Comparison of ENCODE assay signal across 1 cellular context in genomic region chr1:37480125-37480466, GRCh38.
TF ChIP-seq lines count a peak whose summit lies in the region.

No MANE protein-coding gene starts in this region.

TF ChIP-seq in K562, 482 proteins besides CTCF, POLR2A, EP300 and RAD21 (continued from another document):
- no peak for TF ChIP-seq FUS (optimal IDR thresholded peaks at IDR 0.05; ENCODE audit: low read depth, low read length)
- no peak for TF ChIP-seq TSHZ1 (CRISPR knock-in tag; IDR thresholded peaks at IDR 0.05)
- no peak for TF ChIP-seq NR1H2 (CRISPR knock-in tag; IDR thresholded peaks at IDR 0.05)
- TF ChIP-seq, protein P1, sequence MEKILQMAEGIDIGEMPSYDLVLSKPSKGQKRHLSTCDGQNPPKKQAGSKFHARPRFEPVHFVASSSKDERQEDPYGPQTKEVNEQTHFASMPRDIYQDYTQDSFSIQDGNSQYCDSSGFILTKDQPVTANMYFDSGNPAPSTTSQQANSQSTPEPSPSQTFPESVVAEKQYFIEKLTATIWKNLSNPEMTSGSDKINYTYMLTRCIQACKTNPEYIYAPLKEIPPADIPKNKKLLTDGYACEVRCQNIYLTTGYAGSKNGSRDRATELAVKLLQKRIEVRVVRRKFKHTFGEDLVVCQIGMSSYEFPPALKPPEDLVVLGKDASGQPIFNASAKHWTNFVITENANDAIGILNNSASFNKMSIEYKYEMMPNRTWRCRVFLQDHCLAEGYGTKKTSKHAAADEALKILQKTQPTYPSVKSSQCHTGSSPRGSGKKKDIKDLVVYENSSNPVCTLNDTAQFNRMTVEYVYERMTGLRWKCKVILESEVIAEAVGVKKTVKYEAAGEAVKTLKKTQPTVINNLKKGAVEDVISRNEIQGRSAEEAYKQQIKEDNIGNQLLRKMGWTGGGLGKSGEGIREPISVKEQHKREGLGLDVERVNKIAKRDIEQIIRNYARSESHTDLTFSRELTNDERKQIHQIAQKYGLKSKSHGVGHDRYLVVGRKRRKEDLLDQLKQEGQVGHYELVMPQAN (IDR thresholded peaks at IDR 0.05; ENCODE audit: borderline replicate concordance): 0 out of 2 replicates have a peak, but pooled peaks have one; percentile 4
- TF ChIP-seq PHTF2 (CRISPR knock-in tag; IDR thresholded peaks at IDR 0.05): no peak
- TF ChIP-seq, protein P2, sequence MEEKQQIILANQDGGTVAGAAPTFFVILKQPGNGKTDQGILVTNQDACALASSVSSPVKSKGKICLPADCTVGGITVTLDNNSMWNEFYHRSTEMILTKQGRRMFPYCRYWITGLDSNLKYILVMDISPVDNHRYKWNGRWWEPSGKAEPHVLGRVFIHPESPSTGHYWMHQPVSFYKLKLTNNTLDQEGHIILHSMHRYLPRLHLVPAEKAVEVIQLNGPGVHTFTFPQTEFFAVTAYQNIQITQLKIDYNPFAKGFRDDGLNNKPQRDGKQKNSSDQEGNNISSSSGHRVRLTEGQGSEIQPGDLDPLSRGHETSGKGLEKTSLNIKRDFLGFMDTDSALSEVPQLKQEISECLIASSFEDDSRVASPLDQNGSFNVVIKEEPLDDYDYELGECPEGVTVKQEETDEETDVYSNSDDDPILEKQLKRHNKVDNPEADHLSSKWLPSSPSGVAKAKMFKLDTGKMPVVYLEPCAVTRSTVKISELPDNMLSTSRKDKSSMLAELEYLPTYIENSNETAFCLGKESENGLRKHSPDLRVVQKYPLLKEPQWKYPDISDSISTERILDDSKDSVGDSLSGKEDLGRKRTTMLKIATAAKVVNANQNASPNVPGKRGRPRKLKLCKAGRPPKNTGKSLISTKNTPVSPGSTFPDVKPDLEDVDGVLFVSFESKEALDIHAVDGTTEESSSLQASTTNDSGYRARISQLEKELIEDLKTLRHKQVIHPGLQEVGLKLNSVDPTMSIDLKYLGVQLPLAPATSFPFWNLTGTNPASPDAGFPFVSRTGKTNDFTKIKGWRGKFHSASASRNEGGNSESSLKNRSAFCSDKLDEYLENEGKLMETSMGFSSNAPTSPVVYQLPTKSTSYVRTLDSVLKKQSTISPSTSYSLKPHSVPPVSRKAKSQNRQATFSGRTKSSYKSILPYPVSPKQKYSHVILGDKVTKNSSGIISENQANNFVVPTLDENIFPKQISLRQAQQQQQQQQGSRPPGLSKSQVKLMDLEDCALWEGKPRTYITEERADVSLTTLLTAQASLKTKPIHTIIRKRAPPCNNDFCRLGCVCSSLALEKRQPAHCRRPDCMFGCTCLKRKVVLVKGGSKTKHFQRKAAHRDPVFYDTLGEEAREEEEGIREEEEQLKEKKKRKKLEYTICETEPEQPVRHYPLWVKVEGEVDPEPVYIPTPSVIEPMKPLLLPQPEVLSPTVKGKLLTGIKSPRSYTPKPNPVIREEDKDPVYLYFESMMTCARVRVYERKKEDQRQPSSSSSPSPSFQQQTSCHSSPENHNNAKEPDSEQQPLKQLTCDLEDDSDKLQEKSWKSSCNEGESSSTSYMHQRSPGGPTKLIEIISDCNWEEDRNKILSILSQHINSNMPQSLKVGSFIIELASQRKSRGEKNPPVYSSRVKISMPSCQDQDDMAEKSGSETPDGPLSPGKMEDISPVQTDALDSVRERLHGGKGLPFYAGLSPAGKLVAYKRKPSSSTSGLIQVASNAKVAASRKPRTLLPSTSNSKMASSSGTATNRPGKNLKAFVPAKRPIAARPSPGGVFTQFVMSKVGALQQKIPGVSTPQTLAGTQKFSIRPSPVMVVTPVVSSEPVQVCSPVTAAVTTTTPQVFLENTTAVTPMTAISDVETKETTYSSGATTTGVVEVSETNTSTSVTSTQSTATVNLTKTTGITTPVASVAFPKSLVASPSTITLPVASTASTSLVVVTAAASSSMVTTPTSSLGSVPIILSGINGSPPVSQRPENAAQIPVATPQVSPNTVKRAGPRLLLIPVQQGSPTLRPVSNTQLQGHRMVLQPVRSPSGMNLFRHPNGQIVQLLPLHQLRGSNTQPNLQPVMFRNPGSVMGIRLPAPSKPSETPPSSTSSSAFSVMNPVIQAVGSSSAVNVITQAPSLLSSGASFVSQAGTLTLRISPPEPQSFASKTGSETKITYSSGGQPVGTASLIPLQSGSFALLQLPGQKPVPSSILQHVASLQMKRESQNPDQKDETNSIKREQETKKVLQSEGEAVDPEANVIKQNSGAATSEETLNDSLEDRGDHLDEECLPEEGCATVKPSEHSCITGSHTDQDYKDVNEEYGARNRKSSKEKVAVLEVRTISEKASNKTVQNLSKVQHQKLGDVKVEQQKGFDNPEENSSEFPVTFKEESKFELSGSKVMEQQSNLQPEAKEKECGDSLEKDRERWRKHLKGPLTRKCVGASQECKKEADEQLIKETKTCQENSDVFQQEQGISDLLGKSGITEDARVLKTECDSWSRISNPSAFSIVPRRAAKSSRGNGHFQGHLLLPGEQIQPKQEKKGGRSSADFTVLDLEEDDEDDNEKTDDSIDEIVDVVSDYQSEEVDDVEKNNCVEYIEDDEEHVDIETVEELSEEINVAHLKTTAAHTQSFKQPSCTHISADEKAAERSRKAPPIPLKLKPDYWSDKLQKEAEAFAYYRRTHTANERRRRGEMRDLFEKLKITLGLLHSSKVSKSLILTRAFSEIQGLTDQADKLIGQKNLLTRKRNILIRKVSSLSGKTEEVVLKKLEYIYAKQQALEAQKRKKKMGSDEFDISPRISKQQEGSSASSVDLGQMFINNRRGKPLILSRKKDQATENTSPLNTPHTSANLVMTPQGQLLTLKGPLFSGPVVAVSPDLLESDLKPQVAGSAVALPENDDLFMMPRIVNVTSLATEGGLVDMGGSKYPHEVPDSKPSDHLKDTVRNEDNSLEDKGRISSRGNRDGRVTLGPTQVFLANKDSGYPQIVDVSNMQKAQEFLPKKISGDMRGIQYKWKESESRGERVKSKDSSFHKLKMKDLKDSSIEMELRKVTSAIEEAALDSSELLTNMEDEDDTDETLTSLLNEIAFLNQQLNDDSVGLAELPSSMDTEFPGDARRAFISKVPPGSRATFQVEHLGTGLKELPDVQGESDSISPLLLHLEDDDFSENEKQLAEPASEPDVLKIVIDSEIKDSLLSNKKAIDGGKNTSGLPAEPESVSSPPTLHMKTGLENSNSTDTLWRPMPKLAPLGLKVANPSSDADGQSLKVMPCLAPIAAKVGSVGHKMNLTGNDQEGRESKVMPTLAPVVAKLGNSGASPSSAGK (IDR thresholded peaks at IDR 0.05): no peak
- no peak for TF ChIP-seq SAFB2 (IDR thresholded peaks at IDR 0.05; ENCODE audit: borderline replicate concordance, low read depth, low read length, severe bottlenecking)
- TF ChIP-seq, protein P3, sequence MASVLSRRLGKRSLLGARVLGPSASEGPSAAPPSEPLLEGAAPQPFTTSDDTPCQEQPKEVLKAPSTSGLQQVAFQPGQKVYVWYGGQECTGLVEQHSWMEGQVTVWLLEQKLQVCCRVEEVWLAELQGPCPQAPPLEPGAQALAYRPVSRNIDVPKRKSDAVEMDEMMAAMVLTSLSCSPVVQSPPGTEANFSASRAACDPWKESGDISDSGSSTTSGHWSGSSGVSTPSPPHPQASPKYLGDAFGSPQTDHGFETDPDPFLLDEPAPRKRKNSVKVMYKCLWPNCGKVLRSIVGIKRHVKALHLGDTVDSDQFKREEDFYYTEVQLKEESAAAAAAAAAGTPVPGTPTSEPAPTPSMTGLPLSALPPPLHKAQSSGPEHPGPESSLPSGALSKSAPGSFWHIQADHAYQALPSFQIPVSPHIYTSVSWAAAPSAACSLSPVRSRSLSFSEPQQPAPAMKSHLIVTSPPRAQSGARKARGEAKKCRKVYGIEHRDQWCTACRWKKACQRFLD (CRISPR knock-in tag; IDR thresholded peaks at IDR 0.05): no peak
- TF ChIP-seq NR2F6 (CRISPR knock-in tag; IDR thresholded peaks at IDR 0.05): no peak
- no peak for TF ChIP-seq BRF2 (IDR thresholded peaks at IDR 0.05; ENCODE audit: borderline replicate concordance, insufficient read depth, insufficient read length)
- TF ChIP-seq POLR3A (IDR thresholded peaks at IDR 0.05; ENCODE audit: borderline replicate concordance, extremely low read depth, insufficient read depth, insufficient read length): no peak
- 0 out of 2 replicates have a peak, but pooled peaks have one; percentile 21 for TF ChIP-seq ZBTB1 (CRISPR knock-in tag; IDR thresholded peaks at IDR 0.05; ENCODE audit: borderline replicate concordance, low read depth)
- TF ChIP-seq HDAC2 (IDR thresholded peaks at IDR 0.05): no peak
- TF ChIP-seq MYNN (IDR thresholded peaks at IDR 0.05): no peak
- TF ChIP-seq MYNN (CRISPR knock-in tag; IDR thresholded peaks at IDR 0.05): no peak
- no peak for TF ChIP-seq PRPF4 (IDR thresholded peaks at IDR 0.05; ENCODE audit: insufficient read depth, low read depth, low read length, poor library complexity, severe bottlenecking)
- no peak for TF ChIP-seq ATF1 (CRISPR knock-in tag; IDR thresholded peaks at IDR 0.05)
- TF ChIP-seq ATF1 (tag; IDR thresholded peaks at IDR 0.05): no peak
- no peak for TF ChIP-seq CC2D1A (IDR thresholded peaks at IDR 0.05)
- TF ChIP-seq ZNF584 (CRISPR knock-in tag; IDR thresholded peaks at IDR 0.05; ENCODE audit: low read depth): no peak
- TF ChIP-seq ZNF518B (CRISPR knock-in tag; IDR thresholded peaks at IDR 0.05): no peak
- no peak for TF ChIP-seq MTA2 (IDR thresholded peaks at IDR 0.05; ENCODE audit: low read depth)
- TF ChIP-seq, protein P4, sequence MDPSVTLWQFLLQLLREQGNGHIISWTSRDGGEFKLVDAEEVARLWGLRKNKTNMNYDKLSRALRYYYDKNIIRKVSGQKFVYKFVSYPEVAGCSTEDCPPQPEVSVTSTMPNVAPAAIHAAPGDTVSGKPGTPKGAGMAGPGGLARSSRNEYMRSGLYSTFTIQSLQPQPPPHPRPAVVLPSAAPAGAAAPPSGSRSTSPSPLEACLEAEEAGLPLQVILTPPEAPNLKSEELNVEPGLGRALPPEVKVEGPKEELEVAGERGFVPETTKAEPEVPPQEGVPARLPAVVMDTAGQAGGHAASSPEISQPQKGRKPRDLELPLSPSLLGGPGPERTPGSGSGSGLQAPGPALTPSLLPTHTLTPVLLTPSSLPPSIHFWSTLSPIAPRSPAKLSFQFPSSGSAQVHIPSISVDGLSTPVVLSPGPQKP (CRISPR knock-in tag; IDR thresholded peaks at IDR 0.05): no peak
- TF ChIP-seq CEBPG (CRISPR knock-in tag; IDR thresholded peaks at IDR 0.05): no peak
- 0 out of 4 replicates have a peak, but pooled peaks of 1 of the 2 experiments have one; percentile 3 for TF ChIP-seq CEBPG (tag; conservative IDR thresholded peaks at IDR 0.05 in 1 of 2, IDR thresholded peaks at IDR 0.05 in 1 of 2)
- TF ChIP-seq KLF10 (CRISPR knock-in tag; IDR thresholded peaks at IDR 0.05): no peak
TF ChIP-seq in K562: peak in this region for 4.
